ENCODE assay signal across 8 cellular contexts in the genomic region with DNA sequence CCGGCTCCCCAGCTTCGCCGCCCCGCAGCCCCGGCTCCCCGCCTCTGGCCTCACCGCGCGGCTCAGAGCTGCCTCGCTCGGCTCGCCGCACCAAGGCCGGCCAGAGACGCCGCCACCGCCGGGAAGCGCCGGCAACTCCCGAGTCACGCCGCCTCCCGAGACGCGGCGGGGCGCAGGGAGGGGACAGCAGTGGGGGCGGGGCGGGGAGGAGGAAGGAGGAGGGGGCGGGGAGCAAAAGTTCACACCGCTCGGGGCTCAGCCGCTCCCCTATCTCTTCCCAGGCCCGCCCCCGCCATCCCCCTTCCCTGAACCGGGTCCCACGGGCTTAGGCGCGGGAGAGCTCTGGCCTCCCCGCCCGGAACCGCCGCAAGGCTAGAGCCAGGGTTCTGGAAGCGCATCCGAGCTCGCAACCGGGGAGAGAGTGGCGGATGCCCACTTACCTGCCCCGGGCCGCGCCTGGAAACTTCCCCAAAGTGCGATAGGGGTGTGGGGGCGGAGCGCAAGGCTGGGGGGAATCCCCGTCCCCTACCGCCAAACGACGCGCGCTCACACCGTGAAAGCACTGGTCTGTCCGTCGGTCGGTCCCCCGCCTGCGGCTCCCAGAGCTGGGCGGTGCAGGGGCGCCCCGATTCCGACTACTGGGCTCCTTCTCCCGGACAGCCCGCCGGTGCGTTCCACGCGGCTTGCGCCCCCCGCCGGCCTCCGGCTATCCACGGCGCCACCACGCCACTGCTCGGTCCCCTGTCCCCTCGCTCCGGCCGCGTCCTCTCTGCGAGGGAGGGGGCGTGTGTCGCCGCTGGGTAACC. TPM values are rescaled to one million over a fixed set of nuclear protein-coding genes. Genes with fewer than 3 reads are reported as not detected.
A peak's percentile ranks its signal among the peaks of the same experiment; 100 is the strongest.
DNase-seq lines count a peak whose midpoint lies in the region; ATAC-seq and TF ChIP-seq lines count a peak whose summit lies in the region.

No MANE protein-coding gene starts in this region.

- peak; percentile 47 for TF ChIP-seq CTCF in neutrophil (IDR thresholded peaks at IDR 0.05)

- peak overlapping the region; percentile 89 to 100 for H3K4me3 ChIP-seq in neutrophil (ENCODE audit: low read depth in 1 of 2, low read length in 1 of 2)

- no peaks in the 10 kb centered on the region for H3K9me3 ChIP-seq in neutrophil

- peaks cover 32% of the 10 kb centered on the region for H3K36me3 ChIP-seq in neutrophil

- peak overlapping the region; percentile 100 for H3K27ac ChIP-seq in neutrophil

- peaks cover 49% of the 10 kb centered on the region for H3K27me3 Mint-ChIP-seq in activated T-cell treated with anti-CD3 and anti-CD28 coated beads, Interleukin-2, amount 50 U/mL, for 4 hours (ENCODE audit: low read depth)

- ATAC-seq in HG02678 (IDR thresholded peaks at IDR 0.05; ENCODE audit: unreplicated experiment) (peak; percentile 63), GM21825 (IDR thresholded peaks at IDR 0.05; ENCODE audit: unreplicated experiment) (no peak), HG02970 (IDR thresholded peaks at IDR 0.05; ENCODE audit: low FRiP score, unreplicated experiment) (no peak)
- peak; percentile 51 to 63 for ATAC-seq in activated T-cell treated with anti-CD3 and anti-CD28 coated beads, Interleukin-2, amount 50 U/mL, for 4 hours

- H3K4me1 Mint-ChIP-seq in activated T-cell treated with anti-CD3 and anti-CD28 coated beads, Interleukin-2, amount 50 U/mL, for 4 hours (ENCODE audit: low read depth) = peaks cover 2% of the 10 kb centered on the region

- DNase-seq in DMS 273 (lab: John Stamatoyannopoulos, UW; ENCODE audit: unreplicated experiment) (peak; percentile 52), DMS 273 treated with DMSO at 0.1 percent for 48 hours (lab: John Stamatoyannopoulos, UW) (no peak), globus pallidus (ENCODE audit: low spot score) (peak; percentile 24)
- peak; percentile 31 for DNase-seq in activated T-cell treated with anti-CD3 and anti-CD28 coated beads, Interleukin-2, amount 50 U/mL, for 4 hours

- no peaks in the 10 kb centered on the region for H3K36me3 Mint-ChIP-seq in activated T-cell treated with anti-CD3 and anti-CD28 coated beads, Interleukin-2, amount 50 U/mL, for 4 hours (ENCODE audit: insufficient read depth)

- H3K4me3 Mint-ChIP-seq in activated T-cell treated with anti-CD3 and anti-CD28 coated beads, Interleukin-2, amount 50 U/mL, for 4 hours = peak overlapping the region; percentile 66

- H3K27me3 ChIP-seq in neutrophil = peaks cover 40% of the 10 kb centered on the region

- no peaks in the 10 kb centered on the region for H3K9me3 Mint-ChIP-seq in activated T-cell treated with anti-CD3 and anti-CD28 coated beads, Interleukin-2, amount 50 U/mL, for 4 hours

- peaks cover 53 to 56% of the 10 kb centered on the region in 2 experiments for H3K4me1 ChIP-seq in neutrophil (ENCODE audit: control insufficient read depth in 1 of 2, insufficient read depth in 1 of 2, low read depth in 1 of 2, low read length in 1 of 2)

RNA-seq across cellular contexts. Expression of a gene that starts 0.9 kb away (rescaled TPM):
- total RNA-seq in activated T-cell treated with anti-CD3 and anti-CD28 coated beads, Interleukin-2, amount 50 U/mL, for 4 hours = under 1 TPM; 0.08 to 0.29 (median 0.11) TPM

Comparison
In these comparisons a context has a peak if more than half of its experiments do, and no peak if none do; other contexts are left out.
1. ATAC-seq: peak in HG02678 (single experiment) and activated T-cell treated with anti-CD3 and anti-CD28 coated beads, Interleukin-2, amount 50 U/mL, for 4 hours (2 of 2); none in GM21825 (single experiment) and HG02970 (single experiment).